9 cellular contexts compared by ENCODE assay signal in genomic region chr6:30814137-30815084, GRCh38.
A peak's percentile ranks its signal among the peaks of the same experiment; 100 is the strongest.
DNase-seq lines count a peak whose midpoint lies in the region; ATAC-seq, FAIRE-seq and TF ChIP-seq lines count a peak whose summit lies in the region.
"Had no signal": no experiment of that assay in that cellular context is flagged by ENCODE, and none has a peak within 500 bp of the region (broad histone marks: within the 10 kb centered on the region; RNA-seq: fewer than 3 reads in every experiment).

No MANE protein-coding gene starts in this region.

- no peaks in the 10 kb centered on the region for H3K79me2 ChIP-seq in K562 (ENCODE audit: control insufficient read depth, insufficient read depth, low read length)

- in situ Hi-C loops in SK-MEL-5 (cut with HindIII; ENCODE audit: low pct_unique_long_range_greater_than_20kb, low sequenced_read_pairs): no loop called here
- in situ Hi-C loops in K562 (cut with MboI): loop anchor here (5.0 kb wide), 1 partner anchor 67 kb away; no protein-coding TSS in a partner anchor

- ATAC-seq in K562 (peak; percentile 76), HG02852 (IDR thresholded peaks at IDR 0.05; ENCODE audit: unreplicated experiment) (no peak)

- no peak overlapping the region for H2AK5ac ChIP-seq in neuronal stem cell (ENCODE audit: low read depth, low read length)

- H4K91ac ChIP-seq in neuronal stem cell (ENCODE audit: low read depth, low read length, poor library complexity): no peak overlapping the region

- no peaks in the 10 kb centered on the region for H3K9me3 ChIP-seq in K562 (replicated peaks; ENCODE audit: control insufficient read depth, insufficient read depth, low read depth, low read length)
- no peaks in the 10 kb centered on the region for H3K9me3 ChIP-seq in neuronal stem cell (replicated peaks in 1 of 2; ENCODE audit: control insufficient read depth in 2 of 2, insufficient read depth in 1 of 2, low read depth in 1 of 2, low read length in 2 of 2)
- H3K9me3 ChIP-seq: tibial artery had no signal

- no peak for TF ChIP-seq POLR2A in K562 (conservative IDR thresholded peaks at IDR 0.05)

- no peak overlapping the region for H3K4me3 ChIP-seq in K562
- H3K4me3 ChIP-seq in neuronal stem cell (ENCODE audit: low read length in 2 of 2): no peak overlapping the region
- no peak overlapping the region for H3K4me3 ChIP-seq in H7 (ENCODE audit: insufficient read depth, low read depth, low read length)
- H3K4me3 ChIP-seq: tibial artery had no signal

- H3K36me3 ChIP-seq in K562 (ENCODE audit: control insufficient read depth, insufficient read depth, low read length) (no peaks in the 10 kb centered on the region), neuronal stem cell (replicated peaks in 1 of 2; ENCODE audit: control insufficient read depth in 2 of 2, insufficient read depth in 2 of 2, low read length in 2 of 2) (no peaks in the 10 kb centered on the region), H7 (replicated peaks; ENCODE audit: control insufficient read depth, insufficient read depth, low read length) (no peaks in the 10 kb centered on the region)
- H3K36me3 ChIP-seq: tibial artery had no signal

- BruUV-seq in K562 (replicated peaks; lab: Mats Ljungman, UMichigan): no TSS peak

- peaks cover 3% of the 10 kb centered on the region for H3K9me1 ChIP-seq in K562 (ENCODE audit: control insufficient read depth, insufficient read depth, low read length)

- H3K9ac ChIP-seq in K562 (ENCODE audit: insufficient read depth in 1 of 2, low read depth in 2 of 2, low read length in 2 of 2) (peak overlapping the region; percentile 40 to 49; a peak in 3 of 4 replicates), neuronal stem cell (ENCODE audit: low read depth, low read length, poor library complexity) (no peak overlapping the region)

- no peak overlapping the region for H3K23ac ChIP-seq in neuronal stem cell (ENCODE audit: low read depth, low read length, poor library complexity)

- H3K4me1 ChIP-seq in K562 (replicated peaks in 1 of 2; ENCODE audit: control insufficient read depth in 2 of 2, insufficient read depth in 2 of 2, low read length in 2 of 2) (peaks cover 43 to 55% of the 10 kb centered on the region in 2 experiments), neuronal stem cell (ENCODE audit: control insufficient read depth in 2 of 2, insufficient read depth in 1 of 2, low read depth in 1 of 2, low read length in 2 of 2) (peaks cover 2 to 4% of the 10 kb centered on the region in 2 donors)

- H3K4me2 ChIP-seq in K562 (ENCODE audit: insufficient read depth, low read length): peak overlapping the region; percentile 73
- no peak overlapping the region for H3K4me2 ChIP-seq in neuronal stem cell (ENCODE audit: insufficient read depth, low read length, poor library complexity, severe bottlenecking)

- H3K14ac ChIP-seq in neuronal stem cell (ENCODE audit: low read length): no peak overlapping the region

- TF ChIP-seq EP300 in K562 (IDR thresholded peaks at IDR 0.05; ENCODE audit: low read length): peak; percentile 72

- H2BK12ac ChIP-seq in neuronal stem cell (ENCODE audit: low read length): no peak overlapping the region

- TF ChIP-seq CTCF in K562 (IDR thresholded peaks at IDR 0.05 in 2 of 3, conservative IDR thresholded peaks at IDR 0.05 in 1 of 3; ENCODE audit: insufficient read depth in 2 of 3, low read depth in 1 of 3, low read length in 3 of 3): no peak

- H3K27me3 ChIP-seq in K562 (ENCODE audit: control insufficient read depth in 2 of 2, insufficient read depth in 2 of 2, low read length in 2 of 2) (no peaks in the 10 kb centered on the region), neuronal stem cell (ENCODE audit: control insufficient read depth in 3 of 3, insufficient read depth in 3 of 3, low read depth in 1 of 3, low read length in 3 of 3) (no peaks in the 10 kb centered on the region), H7 (ENCODE audit: control insufficient read depth, insufficient read depth, low read length) (no peaks in the 10 kb centered on the region)
- H3K27me3 ChIP-seq: tibial artery had no signal

- H4K20me1 ChIP-seq in K562 (replicated peaks; ENCODE audit: control insufficient read depth, insufficient read depth, low read length): no peaks in the 10 kb centered on the region

- CTCF ChIA-PET in K562 (lab: Yijun Ruan, JAX; ENCODE audit: low intra/inter-chr PET ratio): no interaction called here

- WGBS in K562 (ENCODE audit: insufficient coverage, low coverage, missing lambda C conversion rate): 11% methylated on average over 10 of the region's 11 CpGs
- WGBS in neuronal stem cell (ENCODE audit: extremely low coverage in 2 of 2, insufficient read length in 2 of 2, insufficient replicate concordance in 1 of 2), 2 donors: no CpG with 5 or more reads among the region's 11 CpGs

- H3K18ac ChIP-seq in neuronal stem cell (ENCODE audit: low read length): no peak overlapping the region

- intact Hi-C loops in K562 (cut with micrococcal nuclease): loop anchor here (5.0 to 10.0 kb wide), 2 partner anchors 47 to 130 kb away; partner anchors contain the start of gene PPP1R18

- TF ChIP-seq RAD21 in K562 (CRISPR knock-in tag; conservative IDR thresholded peaks at IDR 0.05 in 1 of 2, IDR thresholded peaks at IDR 0.05 in 1 of 2): no peak; a peak in 2 of 4 replicates

- no peaks in the 10 kb centered on the region for H3K79me1 ChIP-seq in neuronal stem cell (ENCODE audit: low read depth, low read length)

- H3K27ac ChIP-seq in K562 (ENCODE audit: extremely low read depth, low read depth, low read length) (peak overlapping the region; percentile 70), neuronal stem cell (replicated peaks; ENCODE audit: low read length) (no peak overlapping the region)

- peak overlapping the region; percentile 76 for H2AFZ ChIP-seq in K562 (ENCODE audit: low read depth, low read length)
- peak overlapping the region; percentile 19 for H2AFZ ChIP-seq in neuronal stem cell (ENCODE audit: low read length)

- POLR2A ChIA-PET in K562 (lab: Yijun Ruan, JAX): interaction anchor here (0.7 to 2.3 kb wide), 16 partner anchors 8 to 269 kb away, joined by 3 to 12 read pairs (median 4); partner anchors contain the start of genes IER3 and VARS2

- peak; percentile 75 for FAIRE-seq in K562 (lab: Jason Lieb, UNC)

- H2BK120ac ChIP-seq in neuronal stem cell (ENCODE audit: low read depth, low read length): no peak overlapping the region

- H4K8ac ChIP-seq in neuronal stem cell (ENCODE audit: low read depth, low read length): no peak overlapping the region

- H2BK5ac ChIP-seq in neuronal stem cell (ENCODE audit: low read length): no peak overlapping the region

- no peak overlapping the region for H2BK15ac ChIP-seq in neuronal stem cell (ENCODE audit: low read length)

- H3K4ac ChIP-seq in neuronal stem cell (ENCODE audit: low read length): no peak overlapping the region

- DNase-seq in EL (peak; percentile 90), SK-MEL-5 (ENCODE audit: low read depth, low spot score) (peak; percentile 46), K562 (ENCODE audit: extremely low read depth in 1 of 4, low spot score in 3 of 4) (peak; percentile 60 to 84 (median 64)), neuronal stem cell (ENCODE audit: low spot score) (no peak), H7 (no peak), pons (ENCODE audit: low spot score) (no peak), NCI-H524 (lab: John Stamatoyannopoulos, UW) (no peak)

TF ChIP-seq in K562, 482 proteins besides CTCF, POLR2A, EP300 and RAD21 (continues in another document):
- TF ChIP-seq RBBP5 (IDR thresholded peaks at IDR 0.05; ENCODE audit: borderline replicate concordance, insufficient read depth, low read length, poor library complexity, severe bottlenecking) (no peak), ZNF23 (CRISPR knock-in tag; IDR thresholded peaks at IDR 0.05) (no peak), ZNF77 (CRISPR knock-in tag; IDR thresholded peaks at IDR 0.05) (no peak), RB1 (IDR thresholded peaks at IDR 0.05; ENCODE audit: low read depth) (no peak), EP400 (IDR thresholded peaks at IDR 0.05) (peak; percentile 72), SRSF7 (optimal IDR thresholded peaks at IDR 0.05; ENCODE audit: low read depth, low read length) (no peak), SMAD3 (CRISPR knock-in tag; conservative IDR thresholded peaks at IDR 0.05) (no peak), POLR2AphosphoS2 (IDR thresholded peaks at IDR 0.05; ENCODE audit: low read length) (no peak), E2F3 (CRISPR knock-in tag; IDR thresholded peaks at IDR 0.05) (no peak), NR2F6 (CRISPR knock-in tag; IDR thresholded peaks at IDR 0.05) (no peak), ZNF696 (CRISPR knock-in tag; conservative IDR thresholded peaks at IDR 0.05) (no peak), TGIF2 (CRISPR knock-in tag; IDR thresholded peaks at IDR 0.05) (no peak), ZNF75A (CRISPR knock-in tag; IDR thresholded peaks at IDR 0.05) (no peak), ZNF121 (CRISPR knock-in tag; conservative IDR thresholded peaks at IDR 0.05) (no peak), ZNF24 (IDR thresholded peaks at IDR 0.05) (no peak), TCF7 (IDR thresholded peaks at IDR 0.05; ENCODE audit: borderline replicate concordance) (0 out of 2 replicates have a peak, but pooled peaks have one; percentile 36), ZNF347 (CRISPR knock-in tag; IDR thresholded peaks at IDR 0.05; ENCODE audit: low read depth) (no peak), ZC3H8 (IDR thresholded peaks at IDR 0.05) (no peak), HDAC3 (IDR thresholded peaks at IDR 0.05; ENCODE audit: borderline replicate concordance, partially characterized antibody) (no peak), ZNF41 (CRISPR knock-in tag; conservative IDR thresholded peaks at IDR 0.05) (no peak), NRF1 (conservative IDR thresholded peaks at IDR 0.05 in 1 of 2, IDR thresholded peaks at IDR 0.05 in 1 of 2) (0 out of 4 replicates have a peak, but pooled peaks of 1 of the 2 experiments have one; percentile 22), ESRRB (CRISPR knock-in tag; IDR thresholded peaks at IDR 0.05; ENCODE audit: borderline replicate concordance) (no peak), MXI1 (IDR thresholded peaks at IDR 0.05; ENCODE audit: low read depth, low read length) (no peak)
- TF ChIP-seq, protein P1, sequence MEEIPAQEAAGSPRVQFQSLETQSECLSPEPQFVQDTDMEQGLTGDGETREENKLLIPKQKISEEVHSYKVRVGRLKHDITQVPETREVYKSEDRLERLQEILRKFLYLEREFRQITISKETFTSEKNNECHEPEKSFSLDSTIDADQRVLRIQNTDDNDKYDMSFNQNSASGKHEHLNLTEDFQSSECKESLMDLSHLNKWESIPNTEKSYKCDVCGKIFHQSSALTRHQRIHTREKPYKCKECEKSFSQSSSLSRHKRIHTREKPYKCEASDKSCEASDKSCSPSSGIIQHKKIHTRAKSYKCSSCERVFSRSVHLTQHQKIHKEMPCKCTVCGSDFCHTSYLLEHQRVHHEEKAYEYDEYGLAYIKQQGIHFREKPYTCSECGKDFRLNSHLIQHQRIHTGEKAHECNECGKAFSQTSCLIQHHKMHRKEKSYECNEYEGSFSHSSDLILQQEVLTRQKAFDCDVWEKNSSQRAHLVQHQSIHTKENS (CRISPR knock-in tag; IDR thresholded peaks at IDR 0.05): no peak

Comparison
In these comparisons a context has a peak if more than half of its experiments do, and no peak if none do; other contexts are left out.
1. DNase-seq: peak in EL (single experiment), SK-MEL-5 (single experiment) and K562 (4 of 4); none in neuronal stem cell (single experiment), H7 (single experiment), pons (single experiment) and NCI-H524 (0 of 2).